Comparison of ENCODE assay signal across 1 cellular context in genomic region chr17:16516594-16517018, GRCh38.
TF ChIP-seq lines count a peak whose summit lies in the region.

No MANE protein-coding gene starts in this region.

TF ChIP-seq in HepG2, 621 proteins besides CTCF, POLR2A, EP300 and RAD21 (continued from another document):
- TF ChIP-seq, protein P1, sequence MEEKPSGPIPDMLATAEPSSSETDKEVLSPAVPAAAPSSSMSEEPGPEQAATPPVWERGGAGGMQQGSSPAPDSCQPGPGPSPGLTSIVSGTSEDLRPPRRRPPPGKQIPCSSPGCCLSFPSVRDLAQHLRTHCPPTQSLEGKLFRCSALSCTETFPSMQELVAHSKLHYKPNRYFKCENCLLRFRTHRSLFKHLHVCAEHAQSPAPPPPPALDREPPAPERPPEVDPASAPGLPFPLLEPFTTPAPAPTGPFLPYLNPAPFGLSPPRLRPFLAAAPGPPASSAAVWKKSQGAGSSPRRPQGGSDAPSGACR (CRISPR knock-in tag; IDR thresholded peaks at IDR 0.05), result no peak
- TF ChIP-seq ATF7 (IDR thresholded peaks at IDR 0.05), result no peak
- TF ChIP-seq ATF7 (CRISPR knock-in tag; IDR thresholded peaks at IDR 0.05), result no peak
- TF ChIP-seq ZNF552 (CRISPR knock-in tag; IDR thresholded peaks at IDR 0.05; ENCODE audit: borderline replicate concordance), result no peak
- no peak for TF ChIP-seq ZNF317 (CRISPR knock-in tag; IDR thresholded peaks at IDR 0.05)
- no peak for TF ChIP-seq ZNF264 (CRISPR knock-in tag; IDR thresholded peaks at IDR 0.05)
- no peak for TF ChIP-seq ZNF75D (CRISPR knock-in tag; IDR thresholded peaks at IDR 0.05; ENCODE audit: borderline replicate concordance)
- TF ChIP-seq NFIB (CRISPR knock-in tag; IDR thresholded peaks at IDR 0.05; ENCODE audit: borderline replicate concordance), result no peak
TF ChIP-seq in HepG2: peak in this region for 0.
